Comparison of ENCODE assay signal across 1 cellular context in genomic region chr17:7712111-7712771, GRCh38.
TF ChIP-seq lines count a peak whose summit lies in the region.

No MANE protein-coding gene starts in this region.

TF ChIP-seq in GM23338, 12 proteins besides CTCF, POLR2A, EP300 and RAD21 (continued from another document):
- TF ChIP-seq, protein P1, sequence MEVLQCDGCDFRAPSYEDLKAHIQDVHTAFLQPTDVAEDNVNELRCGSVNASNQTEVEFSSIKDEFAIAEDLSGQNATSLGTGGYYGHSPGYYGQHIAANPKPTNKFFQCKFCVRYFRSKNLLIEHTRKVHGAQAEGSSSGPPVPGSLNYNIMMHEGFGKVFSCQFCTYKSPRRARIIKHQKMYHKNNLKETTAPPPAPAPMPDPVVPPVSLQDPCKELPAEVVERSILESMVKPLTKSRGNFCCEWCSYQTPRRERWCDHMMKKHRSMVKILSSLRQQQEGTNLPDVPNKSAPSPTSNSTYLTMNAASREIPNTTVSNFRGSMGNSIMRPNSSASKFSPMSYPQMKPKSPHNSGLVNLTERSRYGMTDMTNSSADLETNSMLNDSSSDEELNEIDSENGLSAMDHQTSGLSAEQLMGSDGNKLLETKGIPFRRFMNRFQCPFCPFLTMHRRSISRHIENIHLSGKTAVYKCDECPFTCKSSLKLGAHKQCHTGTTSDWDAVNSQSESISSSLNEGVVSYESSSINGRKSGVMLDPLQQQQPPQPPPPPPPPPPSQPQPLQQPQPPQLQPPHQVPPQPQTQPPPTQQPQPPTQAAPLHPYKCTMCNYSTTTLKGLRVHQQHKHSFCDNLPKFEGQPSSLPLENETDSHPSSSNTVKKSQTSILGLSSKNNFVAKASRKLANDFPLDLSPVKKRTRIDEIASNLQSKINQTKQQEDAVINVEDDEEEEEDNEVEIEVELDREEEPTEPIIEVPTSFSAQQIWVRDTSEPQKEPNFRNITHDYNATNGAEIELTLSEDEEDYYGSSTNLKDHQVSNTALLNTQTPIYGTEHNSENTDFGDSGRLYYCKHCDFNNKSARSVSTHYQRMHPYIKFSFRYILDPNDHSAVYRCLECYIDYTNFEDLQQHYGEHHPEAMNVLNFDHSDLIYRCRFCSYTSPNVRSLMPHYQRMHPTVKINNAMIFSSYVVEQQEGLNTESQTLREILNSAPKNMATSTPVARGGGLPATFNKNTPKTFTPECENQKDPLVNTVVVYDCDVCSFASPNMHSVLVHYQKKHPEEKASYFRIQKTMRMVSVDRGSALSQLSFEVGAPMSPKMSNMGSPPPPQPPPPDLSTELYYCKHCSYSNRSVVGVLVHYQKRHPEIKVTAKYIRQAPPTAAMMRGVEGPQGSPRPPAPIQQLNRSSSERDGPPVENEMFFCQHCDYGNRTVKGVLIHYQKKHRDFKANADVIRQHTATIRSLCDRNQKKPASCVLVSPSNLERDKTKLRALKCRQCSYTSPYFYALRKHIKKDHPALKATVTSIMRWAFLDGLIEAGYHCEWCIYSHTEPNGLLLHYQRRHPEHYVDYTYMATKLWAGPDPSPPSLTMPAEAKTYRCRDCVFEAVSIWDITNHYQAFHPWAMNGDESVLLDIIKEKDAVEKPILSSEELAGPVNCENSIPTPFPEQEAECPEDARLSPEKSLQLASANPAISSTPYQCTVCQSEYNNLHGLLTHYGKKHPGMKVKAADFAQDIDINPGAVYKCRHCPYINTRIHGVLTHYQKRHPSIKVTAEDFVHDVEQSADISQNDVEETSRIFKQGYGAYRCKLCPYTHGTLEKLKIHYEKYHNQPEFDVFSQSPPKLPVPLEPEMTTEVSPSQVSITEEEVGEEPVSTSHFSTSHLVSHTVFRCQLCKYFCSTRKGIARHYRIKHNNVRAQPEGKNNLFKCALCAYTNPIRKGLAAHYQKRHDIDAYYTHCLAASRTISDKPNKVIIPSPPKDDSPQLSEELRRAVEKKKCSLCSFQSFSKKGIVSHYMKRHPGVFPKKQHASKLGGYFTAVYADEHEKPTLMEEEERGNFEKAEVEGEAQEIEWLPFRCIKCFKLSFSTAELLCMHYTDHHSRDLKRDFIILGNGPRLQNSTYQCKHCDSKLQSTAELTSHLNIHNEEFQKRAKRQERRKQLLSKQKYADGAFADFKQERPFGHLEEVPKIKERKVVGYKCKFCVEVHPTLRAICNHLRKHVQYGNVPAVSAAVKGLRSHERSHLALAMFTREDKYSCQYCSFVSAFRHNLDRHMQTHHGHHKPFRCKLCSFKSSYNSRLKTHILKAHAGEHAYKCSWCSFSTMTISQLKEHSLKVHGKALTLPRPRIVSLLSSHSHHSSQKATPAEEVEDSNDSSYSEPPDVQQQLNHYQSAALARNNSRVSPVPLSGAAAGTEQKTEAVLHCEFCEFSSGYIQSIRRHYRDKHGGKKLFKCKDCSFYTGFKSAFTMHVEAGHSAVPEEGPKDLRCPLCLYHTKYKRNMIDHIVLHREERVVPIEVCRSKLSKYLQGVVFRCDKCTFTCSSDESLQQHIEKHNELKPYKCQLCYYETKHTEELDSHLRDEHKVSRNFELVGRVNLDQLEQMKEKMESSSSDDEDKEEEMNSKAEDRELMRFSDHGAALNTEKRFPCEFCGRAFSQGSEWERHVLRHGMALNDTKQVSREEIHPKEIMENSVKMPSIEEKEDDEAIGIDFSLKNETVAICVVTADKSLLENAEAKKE (CRISPR knock-in tag; IDR thresholded peaks at IDR 0.05), result no peak
- no peak for TF ChIP-seq ZNF114 (CRISPR knock-in tag; IDR thresholded peaks at IDR 0.05)
- TF ChIP-seq ZNF331 (CRISPR knock-in tag; IDR thresholded peaks at IDR 0.05; ENCODE audit: low read depth), result no peak
- TF ChIP-seq JUNB (IDR thresholded peaks at IDR 0.05; ENCODE audit: unreplicated experiment), result no peak
